In genomic region chr15:75024102-75024636, GRCh38 we compare ENCODE assay signal across 8 cellular contexts. TPM values are rescaled to one million over a fixed set of nuclear protein-coding genes. Genes with fewer than 3 reads are reported as not detected.
DNase-seq lines count a peak whose midpoint lies in the region; ATAC-seq lines count a peak whose summit lies in the region.

No MANE protein-coding gene starts in this region.

- peak overlapping the region; percentile 89 for H3K4me3 Mint-ChIP-seq in activated CD4-positive, alpha-beta T cell treated with anti-CD3 and anti-CD28 coated beads for 36 hours
- peak overlapping the region; percentile 91 for H3K4me3 Mint-ChIP-seq in activated naive CD8-positive, alpha-beta T cell treated with anti-CD3 and anti-CD28 coated beads, Interleukin-2, amount 50 U/mL, for 24 hours

- H3K4me2 ChIP-seq in skeletal muscle satellite cell (ENCODE audit: low read length), result peak overlapping the region; percentile 81

- peak overlapping the region; percentile 95 for H3K27ac Mint-ChIP-seq in activated CD4-positive, alpha-beta T cell treated with anti-CD3 and anti-CD28 coated beads for 36 hours
- peak overlapping the region; percentile 93 for H3K27ac Mint-ChIP-seq in activated naive CD8-positive, alpha-beta T cell treated with anti-CD3 and anti-CD28 coated beads, Interleukin-2, amount 50 U/mL, for 24 hours

- H3K4me3 ChIP-seq in iPS-11a (ENCODE audit: low read depth, low read length) (peak overlapping the region; percentile 99), skeletal muscle satellite cell (ENCODE audit: low read length) (peak overlapping the region; percentile 88)

- CTCF ChIA-PET in activated CD4-positive, alpha-beta T cell treated with anti-CD3 and anti-CD28 coated beads for 36 hours (lab: Charles Lee), result interaction anchor here (0.5 to 1.8 kb wide), 9 partner anchors 10 to 408 kb away, joined by 3 to 13 read pairs (median 4); no protein-coding TSS in a partner anchor

- H3K9me3 Mint-ChIP-seq in activated CD4-positive, alpha-beta T cell treated with anti-CD3 and anti-CD28 coated beads for 36 hours (ENCODE audit: low read depth), result no peaks in the 10 kb centered on the region
- H3K9me3 Mint-ChIP-seq in activated naive CD8-positive, alpha-beta T cell treated with anti-CD3 and anti-CD28 coated beads, Interleukin-2, amount 50 U/mL, for 24 hours, result no peaks in the 10 kb centered on the region

- H3K27me3 Mint-ChIP-seq in activated CD4-positive, alpha-beta T cell treated with anti-CD3 and anti-CD28 coated beads for 36 hours, result no peaks in the 10 kb centered on the region
- H3K27me3 Mint-ChIP-seq in activated naive CD8-positive, alpha-beta T cell treated with anti-CD3 and anti-CD28 coated beads, Interleukin-2, amount 50 U/mL, for 24 hours, result no peaks in the 10 kb centered on the region

- intact Hi-C loops in activated CD4-positive, alpha-beta T cell treated with anti-CD3 and anti-CD28 coated beads for 36 hours (cut with DNase I, micrococcal nuclease), result loop anchor here (5.0 to 10.0 kb wide), 3 partner anchors 327 to 661 kb away; partner anchors contain the start of genes EDC3 (in 1 of the 2) and SIN3A (in 1 of the 2)

- H3K9me3 ChIP-seq in skeletal muscle satellite cell (replicated peaks; ENCODE audit: low read length), result no peaks in the 10 kb centered on the region

- peak; percentile 25 for DNase-seq in activated CD4-positive, alpha-beta T cell treated with anti-CD3 and anti-CD28 coated beads for 36 hours
- no peak for DNase-seq in activated CD4-positive, alpha-beta T cell treated with anti-CD3 and anti-CD28 coated beads, Interleukin-2, amount 50 U/mL, for 4 hours
- peak; percentile 12 for DNase-seq in NCI-H1105 treated with DMSO at 0.1 percent for 48 hours (lab: John Stamatoyannopoulos, UW)
- DNase-seq in activated naive CD8-positive, alpha-beta T cell treated with anti-CD3 and anti-CD28 coated beads, Interleukin-2, amount 50 U/mL, for 24 hours, result no peak
- DNase-seq in cortex of kidney (lab: John Stamatoyannopoulos, UW), result no peak

- H3K9ac ChIP-seq in skeletal muscle satellite cell (ENCODE audit: low read depth, low read length), result peak overlapping the region; percentile 97

- H3K36me3 ChIP-seq in skeletal muscle satellite cell (ENCODE audit: insufficient read depth, low read length), result peaks cover 5% of the 10 kb centered on the region

- POLR2A ChIA-PET in activated CD4-positive, alpha-beta T cell treated with anti-CD3 and anti-CD28 coated beads for 36 hours (lab: Charles Lee), result interaction anchor here (1.2 kb wide), 3 partner anchors 29 to 180 kb away, joined by 4 to 10 read pairs (median 6); partner anchors contain the start of genes COX5A and SCAMP5

- no peaks in the 10 kb centered on the region for H3K27me3 ChIP-seq in skeletal muscle satellite cell (ENCODE audit: control insufficient read depth, insufficient read depth, low read length)

- H3K4me1 ChIP-seq in skeletal muscle satellite cell (ENCODE audit: control insufficient read depth, insufficient read depth, low read length), result peaks cover 3% of the 10 kb centered on the region

- no peak for ATAC-seq in activated CD4-positive, alpha-beta T cell treated with anti-CD3 and anti-CD28 coated beads for 36 hours
- ATAC-seq in activated naive CD8-positive, alpha-beta T cell treated with anti-CD3 and anti-CD28 coated beads, Interleukin-2, amount 50 U/mL, for 24 hours, result no peak
- ATAC-seq in GM19467 (IDR thresholded peaks at IDR 0.05; ENCODE audit: unreplicated experiment), result no peak

- no peaks in the 10 kb centered on the region for H3K36me3 Mint-ChIP-seq in activated CD4-positive, alpha-beta T cell treated with anti-CD3 and anti-CD28 coated beads for 36 hours (ENCODE audit: low read depth)
- H3K36me3 Mint-ChIP-seq in activated naive CD8-positive, alpha-beta T cell treated with anti-CD3 and anti-CD28 coated beads, Interleukin-2, amount 50 U/mL, for 24 hours (ENCODE audit: low read depth), result no peaks in the 10 kb centered on the region

- H3K4me1 Mint-ChIP-seq in activated CD4-positive, alpha-beta T cell treated with anti-CD3 and anti-CD28 coated beads for 36 hours, result peaks cover 14% of the 10 kb centered on the region
- H3K4me1 Mint-ChIP-seq in activated naive CD8-positive, alpha-beta T cell treated with anti-CD3 and anti-CD28 coated beads, Interleukin-2, amount 50 U/mL, for 24 hours, result peaks cover 20% of the 10 kb centered on the region

RNA-seq across cellular contexts. Expression of gene PPCDC, which starts 0.8 kb away (rescaled TPM):
- 10 to 100 TPM; 23.3 to 24.0 TPM for total RNA-seq in activated CD4-positive, alpha-beta T cell treated with anti-CD3 and anti-CD28 coated beads for 36 hours
- 6.1 and 7.4 TPM in 2 replicates for total RNA-seq in skeletal muscle satellite cell (2012; rRNA removed)

RNA-seq across cellular contexts. Expression of gene SCAMP5, which starts 28.8 kb away (rescaled TPM):
- 1 to 10 TPM; 3.9 to 4.5 TPM for total RNA-seq in activated CD4-positive, alpha-beta T cell treated with anti-CD3 and anti-CD28 coated beads for 36 hours
- total RNA-seq in skeletal muscle satellite cell (2012; rRNA removed), result 0.25 and 3.7 TPM in 2 replicates

Comparison
In these comparisons a context has a peak if more than half of its experiments do, and no peak if none do; other contexts are left out.
1. DNase-seq: peak in activated CD4-positive, alpha-beta T cell treated with anti-CD3 and anti-CD28 coated beads for 36 hours (single experiment) and NCI-H1105 treated with DMSO at 0.1 percent for 48 hours (single experiment); none in activated CD4-positive, alpha-beta T cell treated with anti-CD3 and anti-CD28 coated beads, Interleukin-2, amount 50 U/mL, for 4 hours (0 of 2), activated naive CD8-positive, alpha-beta T cell treated with anti-CD3 and anti-CD28 coated beads, Interleukin-2, amount 50 U/mL, for 24 hours (single experiment) and cortex of kidney (single experiment).